3 cellular contexts compared by ENCODE assay signal in genomic region chr4:5459236-5459635, GRCh38.
"Had no signal": no experiment of that assay in that cellular context is flagged by ENCODE, and none has a peak within 500 bp of the region (broad histone marks: within the 10 kb centered on the region; RNA-seq: fewer than 3 reads in every experiment).

No MANE protein-coding gene starts in this region.

- DNase-seq: GDM1, GF-D8 had no signal

- ATAC-seq: GM12878 had no signal

- H3K4me3 ChIP-seq: GM12878 had no signal
